ENCODE assay signal across 15 cellular contexts in the genomic region with DNA sequence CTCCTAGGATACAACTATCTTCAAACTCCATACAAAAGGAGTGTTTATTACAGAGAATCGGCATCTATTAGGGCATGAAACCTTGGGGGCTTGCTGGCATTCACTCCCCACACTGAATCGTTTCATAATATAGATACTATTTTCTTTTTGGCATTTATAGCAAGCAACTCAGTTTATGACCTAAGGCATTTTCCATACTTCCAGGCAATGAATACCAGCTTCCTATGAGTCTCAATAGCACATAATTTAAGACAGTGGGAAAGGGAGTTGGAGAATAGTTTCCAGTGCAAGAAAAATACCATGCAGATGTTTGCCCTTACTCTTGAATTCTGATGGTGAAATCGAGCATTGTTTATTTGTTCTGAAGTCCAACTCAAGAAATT.
DNase-seq lines count a peak whose midpoint lies in the region; ATAC-seq and TF ChIP-seq lines count a peak whose summit lies in the region.
"Had no signal": no experiment of that assay in that cellular context is flagged by ENCODE, and none has a peak within 500 bp of the region (broad histone marks: within the 10 kb centered on the region; RNA-seq: fewer than 3 reads in every experiment).

No MANE protein-coding gene starts in this region.

- peaks cover 27% of the 10 kb centered on the region for H3F3A ChIP-seq in smooth muscle cell (ENCODE audit: low read depth)

- peak overlapping the region; percentile 31 for H2AFZ ChIP-seq in smooth muscle cell (ENCODE audit: low read depth)

- peak; percentile 51 for DNase-seq in EL
- no peak for DNase-seq in brain microvascular endothelial cell
- peak; percentile 58 for DNase-seq in iris pigment epithelial cell (ENCODE audit: low read depth)
- DNase-seq in smooth muscle cell (lab: John Stamatoyannopoulos, UW; ENCODE audit: unreplicated experiment): no peak
- no peak for DNase-seq in activated CD4-positive, alpha-beta memory T cell treated with anti-CD3 and anti-CD28 coated beads, Interleukin-2, amount 10 ng/mL, durations not matched to agents 7 days and 5 days
- DNase-seq in activated CD4-positive, alpha-beta T cell treated with anti-CD3 and anti-CD28 coated beads, Interleukin-2, amount 50 U/mL, for 1 hour: no peak
- DNase-seq in central memory CD4-positive, alpha-beta T cell: no peak
- DNase-seq: activated T-cell treated with anti-CD3 and anti-CD28 coated beads for 4 hours, endodermal cell, natural killer cell, NCI-H1105, NCI-H524 had no signal

- peak overlapping the region; percentile 40 for H3K9ac ChIP-seq in smooth muscle cell (ENCODE audit: low read depth)
- H3K9ac ChIP-seq: BLaER1 treated with 17β-estradiol and CSF1 and Interleukin-3, amounts not matched to agents 10 nM and 100 nM had no signal

- peak overlapping the region; percentile 65 for H3K4me2 ChIP-seq in smooth muscle cell
- H3K4me2 ChIP-seq: BLaER1 treated with 17β-estradiol and CSF1 and Interleukin-3, amounts not matched to agents 10 nM and 100 nM had no signal

- H3K36me3 ChIP-seq in brain microvascular endothelial cell (replicated peaks): no peaks in the 10 kb centered on the region
- H3K36me3 ChIP-seq in smooth muscle cell (ENCODE audit: low read depth): no peaks in the 10 kb centered on the region
- H3K36me3 ChIP-seq: BLaER1 treated with 17β-estradiol and CSF1 and Interleukin-3, amounts not matched to agents 10 nM and 100 nM had no signal

- no peaks in the 10 kb centered on the region for H4K20me1 ChIP-seq in smooth muscle cell (ENCODE audit: low read depth)
- H4K20me1 ChIP-seq: BLaER1 treated with 17β-estradiol and CSF1 and Interleukin-3, amounts not matched to agents 10 nM and 100 nM had no signal

- no peak overlapping the region for H3K27ac Mint-ChIP-seq in activated CD4-positive, alpha-beta memory T cell treated with anti-CD3 and anti-CD28 coated beads, Interleukin-2, amount 10 ng/mL, durations not matched to agents 7 days and 5 days
- H3K27ac Mint-ChIP-seq: endodermal cell, natural killer cell had no signal

- WGBS in smooth muscle cell (ENCODE audit: low lambda C conversion rate): 67% methylated on average over 3 of the region's 3 CpGs

- in situ Hi-C loops in brain microvascular endothelial cell (cut with HindIII; ENCODE audit: low pct_ligation_motif_present, low sequenced_read_pairs): loop anchor here (25.0 kb wide), 1 partner anchor 178 kb away; a partner anchor contains a TSS

- H3K27ac ChIP-seq in brain microvascular endothelial cell (peak overlapping the region; percentile 70), smooth muscle cell (ENCODE audit: low read depth) (peak overlapping the region; percentile 94)
- H3K27ac ChIP-seq: BLaER1 treated with 17β-estradiol and CSF1 and Interleukin-3, amounts not matched to agents 10 nM and 100 nM; VCaP had no signal

- peaks cover 3% of the 10 kb centered on the region for H3K27me3 Mint-ChIP-seq in activated CD4-positive, alpha-beta memory T cell treated with anti-CD3 and anti-CD28 coated beads, Interleukin-2, amount 10 ng/mL, durations not matched to agents 7 days and 5 days

- H3K9me3 Mint-ChIP-seq in activated CD4-positive, alpha-beta memory T cell treated with anti-CD3 and anti-CD28 coated beads, Interleukin-2, amount 10 ng/mL, durations not matched to agents 7 days and 5 days: no peaks in the 10 kb centered on the region
- H3K9me3 Mint-ChIP-seq: endodermal cell, natural killer cell had no signal

- H3K36me3 Mint-ChIP-seq in activated CD4-positive, alpha-beta memory T cell treated with anti-CD3 and anti-CD28 coated beads, Interleukin-2, amount 10 ng/mL, durations not matched to agents 7 days and 5 days (ENCODE audit: low read depth): no peaks in the 10 kb centered on the region
- H3K36me3 Mint-ChIP-seq: natural killer cell had no signal

- no peak for ATAC-seq in GM21515 (IDR thresholded peaks at IDR 0.05; ENCODE audit: unreplicated experiment)
- ATAC-seq: natural killer cell had no signal

- no peaks in the 10 kb centered on the region for H3K9me3 ChIP-seq in smooth muscle cell (replicated peaks; ENCODE audit: low read depth)
- H3K9me3 ChIP-seq: BLaER1 treated with 17β-estradiol and CSF1 and Interleukin-3, amounts not matched to agents 10 nM and 100 nM had no signal

- no peaks in the 10 kb centered on the region for H3K4me1 Mint-ChIP-seq in activated CD4-positive, alpha-beta memory T cell treated with anti-CD3 and anti-CD28 coated beads, Interleukin-2, amount 10 ng/mL, durations not matched to agents 7 days and 5 days
- H3K4me1 Mint-ChIP-seq: natural killer cell had no signal

- H3K4me1 ChIP-seq in smooth muscle cell (ENCODE audit: low read depth): peaks cover 6% of the 10 kb centered on the region

- TF ChIP-seq CTCF in brain microvascular endothelial cell (IDR thresholded peaks at IDR 0.05; ENCODE audit: low read depth, low read length, missing control alignments): no peak
- TF ChIP-seq CTCF in smooth muscle cell (IDR thresholded peaks at IDR 0.05; ENCODE audit: borderline replicate concordance, insufficient read depth, poor library complexity, severe bottlenecking): no peak

- CTCF ChIA-PET in activated CD4-positive, alpha-beta memory T cell treated with anti-CD3 and anti-CD28 coated beads, Interleukin-2, amount 10 ng/mL, durations not matched to agents 7 days and 5 days (lab: Charles Lee): no interaction called here

- H3K27me3 ChIP-seq in brain microvascular endothelial cell (replicated peaks): no peaks in the 10 kb centered on the region
- H3K27me3 ChIP-seq in smooth muscle cell (ENCODE audit: low read depth): no peaks in the 10 kb centered on the region
- H3K27me3 ChIP-seq: BLaER1 treated with 17β-estradiol and CSF1 and Interleukin-3, amounts not matched to agents 10 nM and 100 nM had no signal

- no peaks in the 10 kb centered on the region for H3K79me2 ChIP-seq in smooth muscle cell (ENCODE audit: low read depth)

- POLR2A ChIA-PET in activated CD4-positive, alpha-beta memory T cell treated with anti-CD3 and anti-CD28 coated beads, Interleukin-2, amount 10 ng/mL, durations not matched to agents 7 days and 5 days (lab: Charles Lee): no interaction called here

- H3K4me3 ChIP-seq in brain microvascular endothelial cell (ENCODE audit: low read depth, low read length) (no peak overlapping the region), smooth muscle cell (no peak overlapping the region)
- H3K4me3 ChIP-seq: BLaER1 treated with 17β-estradiol and CSF1 and Interleukin-3, amounts not matched to agents 10 nM and 100 nM had no signal

- H3K4me3 Mint-ChIP-seq in activated CD4-positive, alpha-beta memory T cell treated with anti-CD3 and anti-CD28 coated beads, Interleukin-2, amount 10 ng/mL, durations not matched to agents 7 days and 5 days: no peak overlapping the region
- H3K4me3 Mint-ChIP-seq: endodermal cell, natural killer cell had no signal

Comparison
In these comparisons a context has a peak if more than half of its experiments do, and no peak if none do; other contexts are left out.
1. DNase-seq: peak in EL (single experiment) and iris pigment epithelial cell (single experiment); none in brain microvascular endothelial cell (single experiment), smooth muscle cell (single experiment), activated CD4-positive, alpha-beta memory T cell treated with anti-CD3 and anti-CD28 coated beads, Interleukin-2, amount 10 ng/mL, durations not matched to agents 7 days and 5 days (single experiment), activated CD4-positive, alpha-beta T cell treated with anti-CD3 and anti-CD28 coated beads, Interleukin-2, amount 50 U/mL, for 1 hour (single experiment) and central memory CD4-positive, alpha-beta T cell (single experiment).